ENCODE assay signal across 16 cellular contexts in genomic region chr2:9836074-9836473, GRCh38. TPM values are rescaled to one million over a fixed set of nuclear protein-coding genes. Genes with fewer than 3 reads are reported as not detected.
DNase-seq lines count a peak whose midpoint lies in the region; ATAC-seq and TF ChIP-seq lines count a peak whose summit lies in the region.
"Had no signal": no experiment of that assay in that cellular context is flagged by ENCODE, and none has a peak within 500 bp of the region (broad histone marks: within the 10 kb centered on the region; RNA-seq: fewer than 3 reads in every experiment).

No MANE protein-coding gene starts in this region.

- peaks cover 30% of the 10 kb centered on the region for H3K4me1 ChIP-seq in GM23248 (ENCODE audit: insufficient read depth)
- no peaks in the 10 kb centered on the region for H3K4me1 ChIP-seq in Karpas-422 (ENCODE audit: low read length)
- H3K4me1 ChIP-seq in mesenchymal stem cell (ENCODE audit: control insufficient read depth, insufficient read depth, low read depth, low read length), result no peaks in the 10 kb centered on the region
- H3K4me1 ChIP-seq in gastrocnemius medialis, result peaks cover 14 to 17% of the 10 kb centered on the region in 2 donors
- H3K4me1 ChIP-seq in tibial nerve, result no peaks in the 10 kb centered on the region
- H3K4me1 ChIP-seq: BE2C, HAP-1 had no signal

- intact Hi-C loops in gastrocnemius medialis (cut with DNase I; ENCODE audit: low total_unique reads), result no loop called here
- intact Hi-C loops in Right ventricle myocardium superior (cut with DNase I), result no loop called here

- no peak overlapping the region for H4K8ac ChIP-seq in mesenchymal stem cell (ENCODE audit: low read length)

- H3F3A ChIP-seq in GM23248 (ENCODE audit: insufficient read depth), result peaks cover 28% of the 10 kb centered on the region

- no peak overlapping the region for H2BK120ac ChIP-seq in mesenchymal stem cell (ENCODE audit: low read depth, low read length)

- ATAC-seq in gastrocnemius medialis (no peak), Right ventricle myocardium superior (ENCODE audit: poor library complexity) (no peak)
- ATAC-seq: GM12878 had no signal

- H3K9me3 ChIP-seq in GM23248 (ENCODE audit: low read depth) (no peaks in the 10 kb centered on the region), Karpas-422 (ENCODE audit: low read length) (no peaks in the 10 kb centered on the region), mesenchymal stem cell (ENCODE audit: control insufficient read depth, low read length) (no peaks in the 10 kb centered on the region), gastrocnemius medialis (no peaks in the 10 kb centered on the region), tibial nerve (no peaks in the 10 kb centered on the region)
- H3K9me3 ChIP-seq: BE2C, HAP-1 had no signal

- H3K4me2 ChIP-seq in GM23248 (ENCODE audit: unreplicated experiment), result peak overlapping the region; percentile 10
- H3K4me2 ChIP-seq in Karpas-422 (ENCODE audit: low read depth, low read length, poor library complexity, severe bottlenecking), result no peak overlapping the region
- H3K4me2 ChIP-seq in mesenchymal stem cell (ENCODE audit: low read length, poor library complexity, severe bottlenecking), result no peak overlapping the region

- in situ Hi-C loops in GM23248 (cut with MboI) (no loop called here), gastrocnemius medialis (cut with MboI; ENCODE audit: low sequenced_read_pairs in 4 of 4) (loop anchor here in 1 of 4 donors (25.0 kb wide), 1 partner anchor 226 kb away; no protein-coding TSS in a partner anchor)

- H3K9me2 ChIP-seq in GM23248 (ENCODE audit: insufficient read depth) (no peaks in the 10 kb centered on the region), Karpas-422 (replicated peaks; ENCODE audit: insufficient read depth, low read length) (no peaks in the 10 kb centered on the region)

- H3K4ac ChIP-seq in mesenchymal stem cell (ENCODE audit: low read depth in 1 of 2, low read length in 2 of 2), result no peak overlapping the region

- H3K27me3 ChIP-seq in GM23248 (replicated peaks; ENCODE audit: insufficient read depth) (no peaks in the 10 kb centered on the region), Karpas-422 (ENCODE audit: low read length) (no peaks in the 10 kb centered on the region), mesenchymal stem cell (ENCODE audit: control insufficient read depth in 1 of 2, insufficient read depth in 1 of 2, low read length in 2 of 2) (peaks cover 0 to 7% of the 10 kb centered on the region in 2 experiments), gastrocnemius medialis (no peaks in the 10 kb centered on the region), tibial nerve (no peaks in the 10 kb centered on the region)
- H3K27me3 ChIP-seq: BE2C had no signal

- TF ChIP-seq EP300 in tibial nerve (IDR thresholded peaks at IDR 0.05), result no peak

- H3K14ac ChIP-seq in mesenchymal stem cell (ENCODE audit: low read length in 2 of 2), result no peak overlapping the region

- 81 to 85% methylated on average over 3 of the region's 3 CpGs for WGBS in GM23248 (ENCODE audit: low coverage in 1 of 2, low lambda C conversion rate in 2 of 2, missing lambda C conversion rate in 2 of 2), 2 experiments
- WGBS in mesenchymal stem cell, result 88% methylated on average over 3 of the region's 3 CpGs
- 71 to 89% methylated on average over 3 of the region's 3 CpGs for WGBS in tibial nerve, 2 donors

- no peak overlapping the region for H3K23ac ChIP-seq in mesenchymal stem cell (ENCODE audit: low read length in 2 of 2)

- H4K20me1 ChIP-seq in GM23248 (ENCODE audit: insufficient read depth), result no peaks in the 10 kb centered on the region
- H4K20me1 ChIP-seq in Karpas-422 (ENCODE audit: insufficient read depth, low read depth, low read length), result no peaks in the 10 kb centered on the region

- no peak overlapping the region for H3K18ac ChIP-seq in mesenchymal stem cell (ENCODE audit: low read depth in 1 of 2, low read length in 2 of 2)

- TF ChIP-seq POLR2A in gastrocnemius medialis (IDR thresholded peaks at IDR 0.05) (no peak), tibial nerve (IDR thresholded peaks at IDR 0.05) (no peak)

- no peaks in the 10 kb centered on the region for H3K36me3 ChIP-seq in GM23248 (ENCODE audit: low read depth)
- H3K36me3 ChIP-seq in Karpas-422 (ENCODE audit: insufficient read depth, low read length), result no peaks in the 10 kb centered on the region
- no peaks in the 10 kb centered on the region for H3K36me3 ChIP-seq in mesenchymal stem cell (ENCODE audit: control insufficient read depth in 1 of 2, insufficient read depth in 2 of 2, low read depth in 1 of 2, low read length in 2 of 2)
- H3K36me3 ChIP-seq in gastrocnemius medialis, result no peaks in the 10 kb centered on the region
- H3K36me3 ChIP-seq in tibial nerve, result no peaks in the 10 kb centered on the region
- H3K36me3 ChIP-seq: BE2C, HAP-1 had no signal

- H3K27ac ChIP-seq in GM23248 (peak overlapping the region; percentile 81), Karpas-422 (ENCODE audit: low read length) (no peak overlapping the region), mesenchymal stem cell (ENCODE audit: low read length, poor library complexity, severe bottlenecking) (no peak overlapping the region), gastrocnemius medialis (peak overlapping the region; percentile 67 to 78 (median 76)), tibial nerve (no peak overlapping the region)
- H3K27ac ChIP-seq: C4-2B, HL-60 had no signal

- H2AK5ac ChIP-seq in mesenchymal stem cell (ENCODE audit: low read length, severe bottlenecking), result no peak overlapping the region

- no peak overlapping the region for H2BK12ac ChIP-seq in mesenchymal stem cell (ENCODE audit: low read length in 2 of 2)

- H2BK5ac ChIP-seq in mesenchymal stem cell (ENCODE audit: low read depth, low read length, poor library complexity, severe bottlenecking), result no peak overlapping the region

- DNase-seq in GM23248 (no peak), Karpas-422 (peak; percentile 23), mesenchymal stem cell (no peak), gastrocnemius medialis (no peak), tibial nerve (ENCODE audit: low spot score in 2 of 2) (no peak), NK-92 (lab: John Stamatoyannopoulos, UW; ENCODE audit: unreplicated experiment) (no peak), Right ventricle myocardium superior (no peak), dermis blood vessel endothelial cell (no peak)
- DNase-seq: BE2C; CD4-positive, alpha-beta memory T cell; DMS79; IMR-90 had no signal

- no peak overlapping the region for H4K91ac ChIP-seq in mesenchymal stem cell (ENCODE audit: low read length)

- no peak overlapping the region for H3K4me3 ChIP-seq in GM23248
- no peak overlapping the region for H3K4me3 ChIP-seq in Karpas-422 (ENCODE audit: low read length)
- H3K4me3 ChIP-seq in mesenchymal stem cell (ENCODE audit: insufficient read depth in 1 of 2, low read depth in 1 of 2, low read length in 2 of 2), result peak overlapping the region in 1 of 2 experiments; percentile 34
- no peak overlapping the region for H3K4me3 ChIP-seq in gastrocnemius medialis
- no peak overlapping the region for H3K4me3 ChIP-seq in tibial nerve
- H3K4me3 ChIP-seq: GM12878, HAP-1 had no signal

- H3K79me2 ChIP-seq in GM23248 (ENCODE audit: insufficient read depth) (no peaks in the 10 kb centered on the region), Karpas-422 (ENCODE audit: low read length) (no peaks in the 10 kb centered on the region)

- H3K9ac ChIP-seq in GM23248, result peak overlapping the region; percentile 22
- H3K9ac ChIP-seq in Karpas-422 (ENCODE audit: low read length), result no peak overlapping the region
- peak overlapping the region; percentile 54 for H3K9ac ChIP-seq in mesenchymal stem cell (ENCODE audit: low read length)

- H2BK15ac ChIP-seq in mesenchymal stem cell (ENCODE audit: low read depth, poor library complexity, severe bottlenecking), result no peak overlapping the region

- no peaks in the 10 kb centered on the region for H3K79me1 ChIP-seq in mesenchymal stem cell (replicated peaks; ENCODE audit: low read length, poor library complexity, severe bottlenecking)

- H2AFZ ChIP-seq in GM23248 (peak overlapping the region; percentile 31; the same call in 1 of the 2 replicates), Karpas-422 (ENCODE audit: low read length) (no peak overlapping the region), mesenchymal stem cell (ENCODE audit: low read depth, low read length) (no peak overlapping the region)

- TF ChIP-seq CTCF in gastrocnemius medialis (IDR thresholded peaks at IDR 0.05 in 4 of 5, conservative IDR thresholded peaks at IDR 0.05 in 1 of 5), result no peak
- no peak for TF ChIP-seq CTCF in tibial nerve (IDR thresholded peaks at IDR 0.05)

RNA-seq across cellular contexts. Expression of gene TAF1B, which starts 7.2 kb away (rescaled TPM):
- 9.0 and 27.0 TPM in 2 replicates for total RNA-seq in GM23248 (2014; rRNA removed; shearing (Covaris generic))
- 16.6 TPM in 2 replicates for polyA plus RNA-seq in GM23248 (2016; fragmentation: Nextera tagmentation; extraction: Ambion mirVana)
- total RNA-seq in Karpas-422 (2014; rRNA removed; shearing (Covaris generic); ENCODE audit: low replicate concordance), result 17.8 and 58.6 TPM in 2 replicates
- 12.1 TPM for polyA plus RNA-seq in mesenchymal stem cell (2013, experiment 1 of 2)
- 12.5 TPM for polyA plus RNA-seq in mesenchymal stem cell (2013, experiment 2 of 2)
- total RNA-seq in gastrocnemius medialis (1 to 10 TPM; 5.0 to 8.4 (median 7.3) TPM), tibial nerve (10 to 100 TPM; 10.8 to 21.4 (median 17.9) TPM), Right ventricle myocardium superior (6.1 TPM), dermis blood vessel endothelial cell (20.6 and 30.3 TPM in 2 replicates)

Comparison
In these comparisons a context has a peak if more than half of its experiments do, and no peak if none do; other contexts are left out.
1. H3K27ac ChIP-seq: peak in GM23248 (single experiment) and gastrocnemius medialis (4 of 4); none in Karpas-422 (single experiment), mesenchymal stem cell (single experiment) and tibial nerve (0 of 4).